In the genomic region with DNA sequence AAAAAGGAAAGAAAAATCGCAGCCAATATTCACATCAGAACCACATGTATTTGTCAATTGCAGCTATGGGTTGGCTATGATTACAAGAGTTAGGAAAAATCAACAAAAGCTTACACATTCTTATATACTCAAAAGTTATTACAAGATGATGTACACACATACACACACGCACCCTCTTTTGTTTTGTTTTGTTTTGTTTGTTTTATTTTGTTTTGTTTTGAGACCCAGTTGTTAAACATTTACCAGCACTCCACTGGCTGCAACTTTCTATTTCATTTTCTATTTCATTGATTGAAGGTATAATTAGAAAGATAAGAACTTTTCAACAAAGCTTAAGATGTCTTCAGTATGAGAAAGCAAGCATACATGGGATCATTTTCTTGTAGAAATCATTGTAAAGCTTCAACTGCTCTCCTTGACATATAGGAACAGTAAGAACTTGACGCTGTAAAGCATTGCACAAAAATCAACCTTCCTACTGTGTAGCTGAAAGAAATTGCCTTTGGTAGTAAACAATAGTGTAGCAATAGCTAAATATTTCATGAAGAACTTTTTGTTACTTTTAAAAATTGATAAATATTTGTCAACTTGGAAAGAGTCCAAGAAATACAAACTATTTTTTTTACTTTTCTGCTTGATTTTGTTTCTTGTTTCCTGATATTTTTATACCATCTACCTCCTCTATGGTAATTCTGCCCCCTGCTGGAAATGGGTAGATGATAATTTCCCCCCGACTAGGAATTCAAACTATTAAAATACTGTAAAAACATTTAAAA, we compare ENCODE assay signal across 10 cellular contexts.
DNase-seq lines count a peak whose midpoint lies in the region; ATAC-seq lines count a peak whose summit lies in the region.
"Had no signal": no experiment of that assay in that cellular context is flagged by ENCODE, and none has a peak within 500 bp of the region (broad histone marks: within the 10 kb centered on the region; RNA-seq: fewer than 3 reads in every experiment).

No MANE protein-coding gene starts in this region.

- no peak overlapping the region for H3K4me3 ChIP-seq in SJSA1

- no peak for ATAC-seq in GM21786 (IDR thresholded peaks at IDR 0.05; ENCODE audit: unreplicated experiment)
- no peak for ATAC-seq in GM19463 (IDR thresholded peaks at IDR 0.05; ENCODE audit: unreplicated experiment)
- ATAC-seq in GM21576 (IDR thresholded peaks at IDR 0.05; ENCODE audit: unreplicated experiment) = no peak

- H3K9me3 ChIP-seq in SJSA1 (replicated peaks) = no peaks in the 10 kb centered on the region

- peaks cover 3% of the 10 kb centered on the region; the same call in 1 of the 2 replicates for H3K27me3 ChIP-seq in SJSA1 (replicated peaks)

- H3K27ac ChIP-seq in SJSA1 = no peak overlapping the region

- no peaks in the 10 kb centered on the region for H3K36me3 ChIP-seq in SJSA1

- peaks cover 5% of the 10 kb centered on the region for H3K4me1 ChIP-seq in SJSA1 (replicated peaks)

- DNase-seq in A172 (ENCODE audit: low spot score) (peak; percentile 74), H4 (ENCODE audit: low spot score) (peak; percentile 38), SJSA1 (ENCODE audit: low read depth in 1 of 2, low spot score in 2 of 2) (peak; percentile 45 to 62), glomerular visceral epithelial cell (ENCODE audit: extremely low spot score) (peak; percentile 36), NCI-H146 (lab: John Stamatoyannopoulos, UW) (no peak)
- DNase-seq: DND-41, NCI-H2029 treated with DMSO at 0.1 percent for 48 hours had no signal
